Comparison of ENCODE assay signal across 23 cellular contexts in genomic region chr12:98388126-98388525, GRCh38.
DNase-seq lines count a peak whose midpoint lies in the region; ATAC-seq, FAIRE-seq and TF ChIP-seq lines count a peak whose summit lies in the region.
"Had no signal": no experiment of that assay in that cellular context is flagged by ENCODE, and none has a peak within 500 bp of the region (broad histone marks: within the 10 kb centered on the region; RNA-seq: fewer than 3 reads in every experiment).

No MANE protein-coding gene starts in this region.

- no peak for FAIRE-seq in RCC 7860 (lab: Jason Lieb, UNC)
- FAIRE-seq: GM12892, GM18507, HepG2 had no signal

- intact Hi-C loops in lower leg skin (cut with DNase I; ENCODE audit: low total_unique reads), result no loop called here

- ATAC-seq in GM21367 (IDR thresholded peaks at IDR 0.05; ENCODE audit: unreplicated experiment), result no peak
- ATAC-seq: HepG2, Right ventricle myocardium inferior had no signal

- DNase-seq in NCI-H2081 treated with DMSO at 0.1 percent for 48 hours (lab: John Stamatoyannopoulos, UW), result peak; percentile 63
- no peak for DNase-seq in NCI-H2081 (lab: John Stamatoyannopoulos, UW)
- peak; percentile 77 for DNase-seq in NCI-H128 (lab: John Stamatoyannopoulos, UW; ENCODE audit: unreplicated experiment)
- peak; percentile 19 for DNase-seq in NCI-H2227 treated with DMSO at 0.1 percent for 48 hours (lab: John Stamatoyannopoulos, UW)
- DNase-seq in RCC 7860 (ENCODE audit: low spot score), result no peak
- no peak for DNase-seq in lower leg skin (ENCODE audit: low spot score in 2 of 2)
- DNase-seq: BE2C; Caco-2; CD4-positive, CD25-positive, alpha-beta regulatory T cell; GOT3; KG1; MV-4-11; NCI-H1694; NCI-H526; NK-92 treated with Interleukin-12 subunit alpha and Interleukin-12 subunit beta, amount 100 ng/mL, for 24 hours; Peyer's patch; SW 1271; T-helper 2 cell had no signal

- 70 to 73% methylated on average over 10 of the region's 10 CpGs for WGBS in lower leg skin, 2 donors

- TF ChIP-seq CTCF in lower leg skin (IDR thresholded peaks at IDR 0.05), result no peak

- H3K4me3 ChIP-seq in lower leg skin (ENCODE audit: low read depth, poor library complexity, severe bottlenecking), result no peak overlapping the region
- H3K4me3 ChIP-seq: Peyer's patch had no signal

- no peak for TF ChIP-seq POLR2A in lower leg skin (IDR thresholded peaks at IDR 0.05)

Comparison
In these comparisons a context has a peak if more than half of its experiments do, and no peak if none do; other contexts are left out.
1. DNase-seq: peak in NCI-H2081 treated with DMSO at 0.1 percent for 48 hours (single experiment), NCI-H128 (single experiment) and NCI-H2227 treated with DMSO at 0.1 percent for 48 hours (single experiment); none in NCI-H2081 (0 of 2), RCC 7860 (single experiment) and lower leg skin (0 of 2).